18 cellular contexts compared by ENCODE assay signal in the genomic region with DNA sequence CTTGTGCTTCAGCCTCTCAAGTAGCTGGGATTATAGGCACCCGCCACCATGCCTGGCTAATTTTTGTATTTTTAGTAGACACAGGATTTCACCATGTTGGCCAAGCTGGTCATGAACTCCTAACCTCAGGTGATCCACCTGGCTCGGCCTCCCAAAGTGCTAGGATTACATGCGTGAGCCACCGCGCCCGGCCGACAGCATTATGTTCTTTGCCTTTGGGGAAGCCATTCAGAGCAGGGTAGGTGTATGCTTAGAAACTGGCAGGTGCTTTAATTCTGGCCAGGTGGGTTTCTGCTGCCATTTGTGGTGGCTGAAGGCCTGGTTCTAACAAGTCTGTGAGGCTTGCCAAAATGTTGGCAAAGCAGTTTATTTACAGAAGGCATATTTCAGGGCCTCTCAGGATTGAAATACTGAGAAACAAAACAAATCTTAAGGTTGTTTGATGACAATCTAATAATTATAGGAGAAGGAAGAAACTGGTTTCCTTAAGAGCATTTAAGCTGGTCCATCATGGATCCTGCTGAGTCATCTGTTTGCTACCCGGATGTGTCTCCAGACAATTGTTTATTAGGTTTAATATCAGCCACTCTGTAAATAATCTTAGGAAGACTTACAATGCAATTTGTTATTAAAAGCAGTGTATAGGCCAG. TPM values are rescaled to one million over a fixed set of nuclear protein-coding genes. Genes with fewer than 3 reads are reported as not detected.
DNase-seq lines count a peak whose midpoint lies in the region; ATAC-seq and TF ChIP-seq lines count a peak whose summit lies in the region.
"Had no signal": no experiment of that assay in that cellular context is flagged by ENCODE, and none has a peak within 500 bp of the region (broad histone marks: within the 10 kb centered on the region; RNA-seq: fewer than 3 reads in every experiment).

No MANE protein-coding gene starts in this region.

- H4K20me1 ChIP-seq in mammary epithelial cell (ENCODE audit: insufficient read depth, low read length) (peaks cover 21% of the 10 kb centered on the region), PC-9 (ENCODE audit: insufficient read depth) (peaks cover 58% of the 10 kb centered on the region)

- peaks cover 100% of the 10 kb centered on the region for H3F3A ChIP-seq in PC-9 (ENCODE audit: insufficient read depth, low read depth)

- 92% methylated on average over 5 of the region's 8 CpGs for WGBS in mammary epithelial cell (ENCODE audit: low coverage, missing lambda C conversion rate)

- H3K9ac ChIP-seq in mammary epithelial cell (ENCODE audit: insufficient read depth, low read length) = no peak overlapping the region

- peak; percentile 74 for ATAC-seq in esophagus mucosa
- no peak for ATAC-seq in HG03196 (IDR thresholded peaks at IDR 0.05; ENCODE audit: unreplicated experiment)
- ATAC-seq: foreskin keratinocyte; HCT116; naive thymus-derived CD4-positive, alpha-beta T cell; psoas muscle; SK-N-SH treated with all-trans-retinoic acid at 6 μM for 48 hours had no signal

- H3K79me2 ChIP-seq in mammary epithelial cell (ENCODE audit: insufficient read depth, low read length) (peaks cover 55% of the 10 kb centered on the region), PC-9 (ENCODE audit: low read depth) (peaks cover 58% of the 10 kb centered on the region)

- BruUV-seq in MCF 10A (replicated peaks; lab: Mats Ljungman, UMichigan) (no TSS peak), mammary epithelial cell (replicated peaks; lab: Mats Ljungman, UMichigan) (no TSS peak), PC-9 (replicated peaks; lab: Mats Ljungman, UMichigan) (no TSS peak)

- intact Hi-C loops in MCF 10A (cut with micrococcal nuclease) (no loop called here), mammary epithelial cell (cut with micrococcal nuclease) (no loop called here), PC-9 (cut with micrococcal nuclease; ENCODE audit: unreplicated experiment) (loop anchor here (5.0 kb wide), 1 partner anchor 66 kb away; no protein-coding TSS in a partner anchor)

- dilution Hi-C loops in mammary epithelial cell (cut with HindIII; ENCODE audit: low sequenced_read_pairs) = no loop called here

- H3K4me3 ChIP-seq in mammary epithelial cell (replicated peaks in 1 of 3; ENCODE audit: insufficient read depth in 1 of 3, low read depth in 2 of 3, low read length in 3 of 3) (no peak overlapping the region), PC-9 (no peak overlapping the region)
- H3K4me3 ChIP-seq: psoas muscle had no signal

- H3K36me3 ChIP-seq in mammary epithelial cell (ENCODE audit: insufficient read depth, low read length) (peaks cover 71% of the 10 kb centered on the region), PC-9 (ENCODE audit: low read depth) (peaks cover 73% of the 10 kb centered on the region)

- no peaks in the 10 kb centered on the region for H3K9me3 Mint-ChIP-seq in MCF 10A (ENCODE audit: unreplicated experiment)
- no peaks in the 10 kb centered on the region for H3K9me3 Mint-ChIP-seq in type B pancreatic cell
- H3K9me3 Mint-ChIP-seq: activated CD4-positive, alpha-beta memory T cell treated with anti-CD3 and anti-CD28 coated beads for 36 hours; naive thymus-derived CD4-positive, alpha-beta T cell had no signal

- H3K27ac ChIP-seq in mammary epithelial cell (ENCODE audit: insufficient read depth, low read depth, low read length) (no peak overlapping the region), PC-9 (peak overlapping the region; percentile 67)
- H3K27ac ChIP-seq: foreskin keratinocyte, psoas muscle had no signal

- H3K27me3 ChIP-seq in mammary epithelial cell (ENCODE audit: insufficient read depth, low read length) = no peaks in the 10 kb centered on the region
- no peaks in the 10 kb centered on the region for H3K27me3 ChIP-seq in PC-9 (ENCODE audit: insufficient read depth, low read depth)
- H3K27me3 ChIP-seq: foreskin keratinocyte had no signal

- H3K4me2 ChIP-seq in mammary epithelial cell (ENCODE audit: insufficient read depth, low read depth, low read length) = no peak overlapping the region
- peak overlapping the region; percentile 55 for H3K4me2 ChIP-seq in PC-9

- DNase-seq in MCF 10A (ENCODE audit: unreplicated experiment) (no peak), mammary epithelial cell (no peak), PC-9 (peak; percentile 30 to 92), type B pancreatic cell (ENCODE audit: extremely low spot score, unreplicated experiment) (no peak), COLO829 (ENCODE audit: low spot score) (no peak)
- DNase-seq in stimulated activated CD4-positive, alpha-beta T cell treated with anti-CD3 and anti-CD28 coated beads, Interleukin-12 subunit alpha, Interleukin-12 subunit beta, amount 100 ng/mL, for 4 hours = no peak
- DNase-seq: activated CD4-positive, alpha-beta memory T cell treated with anti-CD3 and anti-CD28 coated beads for 36 hours; foreskin keratinocyte; naive thymus-derived CD4-positive, alpha-beta T cell; NCI-H446 treated with DMSO at 0.1 percent for 48 hours; OCI-M1; psoas muscle had no signal

- in situ Hi-C loops in mammary epithelial cell (cut with MboI; ENCODE audit: low sequenced_read_pairs in 2 of 2) = no loop called here

- no peak for TF ChIP-seq CTCF in MCF 10A (IDR thresholded peaks at IDR 0.05; ENCODE audit: unreplicated experiment)
- TF ChIP-seq CTCF in mammary epithelial cell (conservative IDR thresholded peaks at IDR 0.05 in 1 of 2, IDR thresholded peaks at IDR 0.05 in 1 of 2; ENCODE audit: extremely low read depth in 1 of 2, insufficient read depth in 1 of 2, low read depth in 1 of 2, low read length in 2 of 2) = no peak
- TF ChIP-seq CTCF in PC-9 (conservative IDR thresholded peaks at IDR 0.05) = no peak
- TF ChIP-seq CTCF in type B pancreatic cell (conservative IDR thresholded peaks at IDR 0.05) = no peak

- no peak overlapping the region for H3K4me3 Mint-ChIP-seq in MCF 10A (ENCODE audit: unreplicated experiment)
- no peak overlapping the region for H3K4me3 Mint-ChIP-seq in type B pancreatic cell
- H3K4me3 Mint-ChIP-seq: activated CD4-positive, alpha-beta memory T cell treated with anti-CD3 and anti-CD28 coated beads for 36 hours had no signal

- POLR2A ChIA-PET in MCF 10A (lab: Yijun Ruan, JAX) (interaction anchor here (1.2 to 9.3 kb wide), 6 partner anchors 8 to 35 kb away, joined by 3 to 78 read pairs (median 6); a partner anchor contains a TSS), PC-9 (lab: Charles Lee; ENCODE audit: unreplicated experiment) (no interaction called here)

- H3K4me1 Mint-ChIP-seq in MCF 10A (ENCODE audit: insufficient read depth, unreplicated experiment) (peaks cover 11% of the 10 kb centered on the region), type B pancreatic cell (ENCODE audit: unreplicated experiment) (peaks cover 3% of the 10 kb centered on the region)

- H3K36me3 Mint-ChIP-seq in MCF 10A (ENCODE audit: insufficient read depth, unreplicated experiment) = peaks cover 86% of the 10 kb centered on the region
- H3K36me3 Mint-ChIP-seq in type B pancreatic cell = peaks cover 57% of the 10 kb centered on the region

- peaks cover 29% of the 10 kb centered on the region for H3K4me1 ChIP-seq in mammary epithelial cell (ENCODE audit: insufficient read depth, low read length)
- H3K4me1 ChIP-seq in PC-9 (replicated peaks; ENCODE audit: insufficient read depth) = peaks cover 95% of the 10 kb centered on the region
- H3K4me1 ChIP-seq: foreskin keratinocyte, psoas muscle had no signal

- H3K27me3 Mint-ChIP-seq in MCF 10A (ENCODE audit: insufficient read depth, unreplicated experiment) (no peaks in the 10 kb centered on the region), type B pancreatic cell (no peaks in the 10 kb centered on the region)
- H3K27me3 Mint-ChIP-seq: activated CD4-positive, alpha-beta memory T cell treated with anti-CD3 and anti-CD28 coated beads for 36 hours; naive thymus-derived CD4-positive, alpha-beta T cell had no signal

- peak overlapping the region; percentile 39 for H3K27ac Mint-ChIP-seq in MCF 10A (ENCODE audit: low read depth, unreplicated experiment)
- H3K27ac Mint-ChIP-seq in type B pancreatic cell = peak overlapping the region; percentile 64

- H3K9me3 ChIP-seq in mammary epithelial cell (replicated peaks; ENCODE audit: insufficient read depth, low read length) (no peaks in the 10 kb centered on the region), PC-9 (ENCODE audit: insufficient read depth, low read depth) (no peaks in the 10 kb centered on the region)
- H3K9me3 ChIP-seq: psoas muscle had no signal

- CTCF ChIA-PET in MCF 10A (lab: Yijun Ruan, JAX) = interaction anchor here (0.8 kb wide), 1 partner anchor 87 kb away, joined by 3 read pairs; no protein-coding TSS in a partner anchor
- CTCF ChIA-PET in mammary epithelial cell (lab: Charles Lee; ENCODE audit: low non-redundant PET) = no interaction called here
- CTCF ChIA-PET in PC-9 (lab: Charles Lee) = interaction anchor here (0.5 kb wide), 1 partner anchor 17 kb away, joined by 8 read pairs; no protein-coding TSS in a partner anchor

- no peak overlapping the region for H2AFZ ChIP-seq in mammary epithelial cell (ENCODE audit: low read depth, low read length)
- no peak overlapping the region for H2AFZ ChIP-seq in PC-9

- no peaks in the 10 kb centered on the region for H3K9me2 ChIP-seq in PC-9 (ENCODE audit: insufficient read depth)

RNA-seq across cellular contexts. Expression of a gene that starts 16.0 kb away (rescaled TPM):
- total RNA-seq in MCF 10A (2022) (242 and 295 TPM in 2 replicates), mammary epithelial cell (100 to 1,000 TPM; 227 to 533 TPM), PC-9 (2021) (99.9 and 106 TPM in 2 replicates), esophagus mucosa (18.5 TPM), type B pancreatic cell (ENCODE audit: low replicate concordance) (50.3 and 63.9 TPM in 2 replicates)
- 441 TPM for polyA plus RNA-seq in mammary epithelial cell
- polyA minus RNA-seq in mammary epithelial cell = 761 TPM

RNA-seq across cellular contexts. Expression of a gene that starts 59.0 kb away (rescaled TPM):
- total RNA-seq in MCF 10A (2022) (not detected in 2 replicates), mammary epithelial cell (1 to 10 TPM; 1.2 to 1.4 TPM), PC-9 (2021) (6.1 and 6.5 TPM in 2 replicates), esophagus mucosa (not detected), type B pancreatic cell (ENCODE audit: low replicate concordance) (not detected in 2 replicates)
- polyA plus RNA-seq in mammary epithelial cell = 0.07 TPM
- polyA minus RNA-seq in mammary epithelial cell = not detected
- total RNA-seq: activated CD4-positive, alpha-beta memory T cell treated with anti-CD3 and anti-CD28 coated beads for 36 hours; dermis microvascular lymphatic vessel endothelial cell; psoas muscle had no signal
- polyA plus RNA-seq: liver; naive thymus-derived CD4-positive, alpha-beta T cell; psoas muscle had no signal

Comparison
In these comparisons a context has a peak if more than half of its experiments do, and no peak if none do; other contexts are left out.
1. DNase-seq: peak in PC-9 (2 of 2); none in MCF 10A (single experiment), mammary epithelial cell (single experiment), type B pancreatic cell (single experiment), stimulated activated CD4-positive, alpha-beta T cell treated with anti-CD3 and anti-CD28 coated beads, Interleukin-12 subunit alpha, Interleukin-12 subunit beta, amount 100 ng/mL, for 4 hours (single experiment) and COLO829 (single experiment).